Comparison of ENCODE assay signal across 19 cellular contexts in the genomic region with DNA sequence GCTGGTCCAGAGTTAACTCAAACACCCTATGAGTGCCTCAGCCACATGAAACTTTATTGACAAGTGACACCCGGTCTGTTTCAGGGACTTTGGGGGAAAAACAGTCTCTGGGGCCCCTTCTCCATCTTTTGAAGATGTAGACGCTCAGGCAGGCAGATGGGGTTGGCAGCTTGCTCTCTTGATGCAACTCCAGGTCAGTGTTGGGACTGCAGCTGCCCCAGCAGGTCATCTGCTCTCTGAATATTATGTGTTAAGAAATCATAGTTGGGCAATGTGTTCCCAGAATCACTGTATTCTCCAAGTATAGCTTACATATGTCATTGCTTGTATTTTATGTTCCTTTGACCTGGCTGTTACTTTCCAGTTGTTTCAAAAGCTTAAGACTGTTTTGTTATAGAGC.
"Had no signal": no experiment of that assay in that cellular context is flagged by ENCODE, and none has a peak within 500 bp of the region (broad histone marks: within the 10 kb centered on the region; RNA-seq: fewer than 3 reads in every experiment).

No MANE protein-coding gene starts in this region.

- H3K27me3 ChIP-seq: thyroid gland had no signal

- H3K4me3 ChIP-seq: thyroid gland, upper lobe of right lung had no signal

- ATAC-seq: activated CD8-positive, alpha-beta T cell treated with anti-CD3 and anti-CD28 coated beads, Interleukin-2, amount 10 ng/mL, durations not matched to agents 7 days and 5 days; SK-N-SH treated with all-trans-retinoic acid at 6 μM for 48 hours had no signal

- H3K36me3 ChIP-seq: thyroid gland, upper lobe of right lung, WERI-Rb-1 had no signal

- H3K27ac ChIP-seq: parathyroid adenoma, thyroid gland, upper lobe of right lung, WERI-Rb-1 had no signal

- H3K4me1 ChIP-seq: parathyroid adenoma, upper lobe of right lung had no signal

- H3K9ac ChIP-seq: parathyroid adenoma had no signal

- H3K9me3 ChIP-seq: thyroid gland, upper lobe of right lung had no signal

- DNase-seq: activated CD4-positive, alpha-beta T cell treated with anti-CD3 and anti-CD28 coated beads for 1 hour; activated CD4-positive, alpha-beta T cell treated with anti-CD3 and anti-CD28 coated beads, Interleukin-2, amount 50 U/mL, for 1 hour; activated CD8-positive, alpha-beta T cell treated with anti-CD3 and anti-CD28 coated beads, Interleukin-2, amount 10 ng/mL, durations not matched to agents 7 days and 5 days; activated gamma-delta T cell treated with Interleukin-2 at 50 U/mL for 16 hours; anterior cingulate cortex; caudate nucleus; dermis blood vessel endothelial cell; effector CD8-positive, alpha-beta T cell; erythroblast; head of caudate nucleus; mesenchymal stem cell; stimulated activated CD4-positive, alpha-beta T cell treated with anti-CD3 and anti-CD28 coated beads, Interleukin-12 subunit alpha, Interleukin-12 subunit beta, amount 100 ng/mL, for 4 hours; substantia nigra; T-helper 1 cell; thyroid gland; upper lobe of right lung; WERI-Rb-1 had no signal
